ENCODE assay signal across 1 cellular context in genomic region chr7:90178166-90178565, GRCh38.
TF ChIP-seq lines count a peak whose summit lies in the region.

No MANE protein-coding gene starts in this region.

TF ChIP-seq in GM12878, 131 proteins besides CTCF, POLR2A, EP300 and RAD21 (continued from another document):
- TF ChIP-seq, protein P1, sequence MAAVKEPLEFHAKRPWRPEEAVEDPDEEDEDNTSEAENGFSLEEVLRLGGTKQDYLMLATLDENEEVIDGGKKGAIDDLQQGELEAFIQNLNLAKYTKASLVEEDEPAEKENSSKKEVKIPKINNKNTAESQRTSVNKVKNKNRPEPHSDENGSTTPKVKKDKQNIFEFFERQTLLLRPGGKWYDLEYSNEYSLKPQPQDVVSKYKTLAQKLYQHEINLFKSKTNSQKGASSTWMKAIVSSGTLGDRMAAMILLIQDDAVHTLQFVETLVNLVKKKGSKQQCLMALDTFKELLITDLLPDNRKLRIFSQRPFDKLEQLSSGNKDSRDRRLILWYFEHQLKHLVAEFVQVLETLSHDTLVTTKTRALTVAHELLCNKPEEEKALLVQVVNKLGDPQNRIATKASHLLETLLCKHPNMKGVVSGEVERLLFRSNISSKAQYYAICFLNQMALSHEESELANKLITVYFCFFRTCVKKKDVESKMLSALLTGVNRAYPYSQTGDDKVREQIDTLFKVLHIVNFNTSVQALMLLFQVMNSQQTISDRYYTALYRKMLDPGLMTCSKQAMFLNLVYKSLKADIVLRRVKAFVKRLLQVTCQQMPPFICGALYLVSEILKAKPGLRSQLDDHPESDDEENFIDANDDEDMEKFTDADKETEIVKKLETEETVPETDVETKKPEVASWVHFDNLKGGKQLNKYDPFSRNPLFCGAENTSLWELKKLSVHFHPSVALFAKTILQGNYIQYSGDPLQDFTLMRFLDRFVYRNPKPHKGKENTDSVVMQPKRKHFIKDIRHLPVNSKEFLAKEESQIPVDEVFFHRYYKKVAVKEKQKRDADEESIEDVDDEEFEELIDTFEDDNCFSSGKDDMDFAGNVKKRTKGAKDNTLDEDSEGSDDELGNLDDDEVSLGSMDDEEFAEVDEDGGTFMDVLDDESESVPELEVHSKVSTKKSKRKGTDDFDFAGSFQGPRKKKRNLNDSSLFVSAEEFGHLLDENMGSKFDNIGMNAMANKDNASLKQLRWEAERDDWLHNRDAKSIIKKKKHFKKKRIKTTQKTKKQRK (IDR thresholded peaks at IDR 0.05; ENCODE audit: low read depth, low read length) = no peak
- TF ChIP-seq NBN (IDR thresholded peaks at IDR 0.05) (no peak), NFIC (IDR thresholded peaks at IDR 0.05; ENCODE audit: low read depth, low read length) (no peak), CHD4 (IDR thresholded peaks at IDR 0.05) (no peak), TCF3 (IDR thresholded peaks at IDR 0.05; ENCODE audit: borderline replicate concordance, insufficient read depth, low read depth, low read length) (no peak), PRDM15 (CRISPR knock-in tag; IDR thresholded peaks at IDR 0.05) (no peak), TARDBP (IDR thresholded peaks at IDR 0.05; ENCODE audit: borderline replicate concordance) (no peak), NFYA (IDR thresholded peaks at IDR 0.05; ENCODE audit: borderline replicate concordance, low read depth, low read length) (no peak), ATF7 (IDR thresholded peaks at IDR 0.05; ENCODE audit: low read depth) (no peak)
- TF ChIP-seq, protein P2, sequence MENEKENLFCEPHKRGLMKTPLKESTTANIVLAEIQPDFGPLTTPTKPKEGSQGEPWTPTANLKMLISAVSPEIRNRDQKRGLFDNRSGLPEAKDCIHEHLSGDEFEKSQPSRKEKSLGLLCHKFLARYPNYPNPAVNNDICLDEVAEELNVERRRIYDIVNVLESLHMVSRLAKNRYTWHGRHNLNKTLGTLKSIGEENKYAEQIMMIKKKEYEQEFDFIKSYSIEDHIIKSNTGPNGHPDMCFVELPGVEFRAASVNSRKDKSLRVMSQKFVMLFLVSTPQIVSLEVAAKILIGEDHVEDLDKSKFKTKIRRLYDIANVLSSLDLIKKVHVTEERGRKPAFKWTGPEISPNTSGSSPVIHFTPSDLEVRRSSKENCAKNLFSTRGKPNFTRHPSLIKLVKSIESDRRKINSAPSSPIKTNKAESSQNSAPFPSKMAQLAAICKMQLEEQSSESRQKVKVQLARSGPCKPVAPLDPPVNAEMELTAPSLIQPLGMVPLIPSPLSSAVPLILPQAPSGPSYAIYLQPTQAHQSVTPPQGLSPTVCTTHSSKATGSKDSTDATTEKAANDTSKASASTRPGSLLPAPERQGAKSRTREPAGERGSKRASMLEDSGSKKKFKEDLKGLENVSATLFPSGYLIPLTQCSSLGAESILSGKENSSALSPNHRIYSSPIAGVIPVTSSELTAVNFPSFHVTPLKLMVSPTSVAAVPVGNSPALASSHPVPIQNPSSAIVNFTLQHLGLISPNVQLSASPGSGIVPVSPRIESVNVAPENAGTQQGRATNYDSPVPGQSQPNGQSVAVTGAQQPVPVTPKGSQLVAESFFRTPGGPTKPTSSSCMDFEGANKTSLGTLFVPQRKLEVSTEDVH (IDR thresholded peaks at IDR 0.05; ENCODE audit: low read depth, partially characterized antibody) = no peak
